ENCODE assay signal across 22 cellular contexts in the genomic region with DNA sequence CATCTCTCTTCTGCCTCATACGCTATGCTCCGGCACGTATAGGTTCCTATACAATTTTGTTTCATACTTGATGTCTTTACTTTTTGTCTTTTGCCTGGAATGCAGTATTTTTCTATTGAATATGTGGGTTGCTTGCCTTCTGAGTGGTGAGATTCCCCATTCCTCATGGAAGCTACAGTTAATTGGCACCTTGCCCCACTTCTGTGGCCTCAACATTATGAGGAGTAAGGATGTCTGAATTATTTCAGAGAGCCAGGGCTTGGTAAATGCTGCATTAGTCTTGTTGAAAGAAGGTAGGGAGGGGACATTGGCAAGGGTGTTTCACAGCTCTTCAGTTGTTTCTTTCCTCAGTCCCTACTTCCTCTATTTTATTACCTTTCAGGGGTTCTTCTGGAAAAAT.
"Had no signal": no experiment of that assay in that cellular context is flagged by ENCODE, and none has a peak within 500 bp of the region (broad histone marks: within the 10 kb centered on the region; RNA-seq: fewer than 3 reads in every experiment).

No MANE protein-coding gene starts in this region.

- H3K9me3 Mint-ChIP-seq: activated naive CD4-positive, alpha-beta T cell treated with anti-CD3 and anti-CD28 coated beads, Interleukin-2, amount 50 U/mL, for 24 hours; activated T-cell treated with anti-CD3 and anti-CD28 coated beads, Interleukin-2, amount 50 U/mL, for 72 hours had no signal

- H3K27ac Mint-ChIP-seq: activated naive CD4-positive, alpha-beta T cell treated with anti-CD3 and anti-CD28 coated beads, Interleukin-2, amount 50 U/mL, for 24 hours; activated T-cell treated with anti-CD3 and anti-CD28 coated beads, Interleukin-2, amount 50 U/mL, for 72 hours; nephron progenitor cell had no signal

- H3K4me3 Mint-ChIP-seq: activated naive CD4-positive, alpha-beta T cell treated with anti-CD3 and anti-CD28 coated beads, Interleukin-2, amount 50 U/mL, for 24 hours; activated T-cell treated with anti-CD3 and anti-CD28 coated beads, Interleukin-2, amount 50 U/mL, for 72 hours; nephron progenitor cell had no signal

- H3K27me3 Mint-ChIP-seq: activated naive CD4-positive, alpha-beta T cell treated with anti-CD3 and anti-CD28 coated beads, Interleukin-2, amount 50 U/mL, for 24 hours had no signal

- H3K36me3 Mint-ChIP-seq: activated naive CD4-positive, alpha-beta T cell treated with anti-CD3 and anti-CD28 coated beads, Interleukin-2, amount 50 U/mL, for 24 hours had no signal

- ATAC-seq: activated T-cell treated with anti-CD3 and anti-CD28 coated beads, Interleukin-2, amount 50 U/mL, for 72 hours; body of pancreas; gastrocnemius medialis; heart left ventricle; upper lobe of right lung had no signal

- H3K4me1 Mint-ChIP-seq: activated naive CD4-positive, alpha-beta T cell treated with anti-CD3 and anti-CD28 coated beads, Interleukin-2, amount 50 U/mL, for 24 hours had no signal

- DNase-seq: activated CD4-positive, alpha-beta T cell treated with anti-CD3 and anti-CD28 coated beads for 1 hour; activated effector memory CD4-positive, alpha-beta T cell treated with anti-CD3 and anti-CD28 coated beads, Interleukin-2, amount 50 U/mL, for 16 hours; activated T-cell treated with anti-CD3 and anti-CD28 coated beads, Interleukin-2, amount 50 U/mL, for 72 hours; body of pancreas; dermis blood vessel endothelial cell; effector memory CD4-positive, alpha-beta T cell; gastrocnemius medialis; heart left ventricle; kidney; left ventricle myocardium inferior; mammary epithelial cell; midbrain; nephron progenitor cell; retina; stimulated activated CD4-positive, alpha-beta T cell treated with anti-CD3 and anti-CD28 coated beads, Interleukin-12 subunit alpha, Interleukin-12 subunit beta, amount 100 ng/mL, for 4 hours; stimulated activated CD4-positive, alpha-beta T cell treated with anti-CD3 and anti-CD28 coated beads, Interleukin-1b, Interleukin-23, amount 100 ng/mL, for 48 hours; stimulated activated CD8-positive, alpha-beta memory T cell treated with anti-CD3 and anti-CD28 coated beads, Interleukin-4, amount 100 ng/mL, for 48 hours; stimulated activated naive CD4-positive, alpha-beta T cell; T-helper 2 cell; upper lobe of right lung; WERI-Rb-1 had no signal
